In the genomic region with DNA sequence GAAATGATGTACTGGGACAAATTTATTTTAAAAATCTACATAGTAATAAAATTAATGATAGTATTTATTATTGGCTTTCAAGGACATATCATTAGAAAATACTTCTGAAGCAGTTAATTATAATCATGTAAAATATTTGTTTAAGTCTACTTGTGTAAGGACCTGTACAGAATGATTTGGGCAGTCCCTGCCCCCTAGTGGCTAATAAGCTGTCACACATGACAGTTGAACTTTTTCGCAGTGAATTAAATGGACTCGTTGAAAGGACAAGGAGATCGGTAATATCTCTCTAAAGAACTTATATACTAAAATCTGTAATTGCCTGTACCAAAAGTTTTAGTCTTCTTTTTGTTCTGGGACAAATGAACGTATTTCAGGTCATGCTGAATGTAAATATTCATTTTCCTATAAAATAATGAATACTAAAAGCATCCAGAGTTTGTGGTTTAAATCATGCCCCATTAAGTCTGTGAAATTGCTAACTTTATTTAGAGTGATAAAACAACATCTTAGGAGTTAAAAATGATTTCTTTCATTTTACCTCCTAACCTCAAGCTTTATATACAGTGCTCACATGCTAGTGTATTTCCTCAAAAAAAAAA, we compare ENCODE assay signal across 8 cellular contexts. TPM values are rescaled to one million over a fixed set of nuclear protein-coding genes. Genes with fewer than 3 reads are reported as not detected.
DNase-seq lines count a peak whose midpoint lies in the region; ATAC-seq and TF ChIP-seq lines count a peak whose summit lies in the region.

No MANE protein-coding gene starts in this region.

- peak overlapping the region in 6 of 7 donors; percentile 71 to 90 (median 86) for H3K27ac Mint-ChIP-seq in CD14-positive monocyte
- H3K27ac Mint-ChIP-seq in natural killer cell, result peak overlapping the region; percentile 45 to 83

- H3K9me3 Mint-ChIP-seq in CD14-positive monocyte, result no peaks in the 10 kb centered on the region
- H3K9me3 Mint-ChIP-seq in natural killer cell, result no peaks in the 10 kb centered on the region

- no peaks in the 10 kb centered on the region for H3K27me3 Mint-ChIP-seq in CD14-positive monocyte (ENCODE audit: low read depth in 3 of 3)
- H3K27me3 Mint-ChIP-seq in natural killer cell (ENCODE audit: low read depth in 2 of 2), result no peaks in the 10 kb centered on the region

- intact Hi-C loops in CD14-positive monocyte (cut with micrococcal nuclease), result no loop called here
- intact Hi-C loops in natural killer cell (cut with micrococcal nuclease), result loop anchor here (5.0 to 10.0 kb wide), 3 partner anchors 520 to 892 kb away; partner anchors contain the start of gene SRD5A3
- intact Hi-C loops in posterior cingulate gyrus (cut with DNase I), result no loop called here

- peaks cover 64 to 70% of the 10 kb centered on the region in 2 donors for H3K36me3 Mint-ChIP-seq in CD14-positive monocyte
- peaks cover 25% of the 10 kb centered on the region for H3K36me3 Mint-ChIP-seq in natural killer cell

- H3K4me1 Mint-ChIP-seq in CD14-positive monocyte, result peaks cover 22% of the 10 kb centered on the region
- H3K4me1 Mint-ChIP-seq in natural killer cell, result peaks cover 10 to 11% of the 10 kb centered on the region in 2 donors

- ATAC-seq in GM18498 (IDR thresholded peaks at IDR 0.05; ENCODE audit: unreplicated experiment) (peak; percentile 85), HG02798 (IDR thresholded peaks at IDR 0.05; ENCODE audit: poor library complexity, unreplicated experiment) (peak; percentile 86), SK-N-SH treated with all-trans-retinoic acid at 6 μM for 48 hours (peak; percentile 94), natural killer cell (peak; percentile 87 to 93 (median 88))

- TF ChIP-seq CTCF in CD14-positive monocyte (IDR thresholded peaks at IDR 0.05), result peak; percentile 95
- peak; percentile 88 for TF ChIP-seq CTCF in epithelial cell of proximal tubule (conservative IDR thresholded peaks at IDR 0.05; ENCODE audit: low read depth, low read length)
- peak; percentile 91 for TF ChIP-seq CTCF in natural killer cell (IDR thresholded peaks at IDR 0.05)

- no peak for DNase-seq in CD14-positive monocyte (ENCODE audit: low spot score)
- peak; percentile 0 for DNase-seq in NCI-H1105 (lab: John Stamatoyannopoulos, UW)
- no peak for DNase-seq in epithelial cell of proximal tubule (ENCODE audit: low read depth)
- no peak for DNase-seq in natural killer cell
- no peak for DNase-seq in posterior cingulate gyrus

- no peak overlapping the region for H3K4me3 ChIP-seq in epithelial cell of proximal tubule (ENCODE audit: low read depth, low read length)

- no peak overlapping the region for H3K4me3 Mint-ChIP-seq in CD14-positive monocyte
- H3K4me3 Mint-ChIP-seq in natural killer cell, result no peak overlapping the region

TF ChIP-seq in SK-N-SH treated with all-trans-retinoic acid at 6 μM for 48 hours, 23 proteins besides CTCF, POLR2A, EP300 and RAD21 (continues in another document):
- TF ChIP-seq CSDC2 (CRISPR knock-in tag; IDR thresholded peaks at IDR 0.05) (no peak), ZNF70 (CRISPR knock-in tag; IDR thresholded peaks at IDR 0.05) (no peak), ARNTL (CRISPR knock-in tag; IDR thresholded peaks at IDR 0.05; ENCODE audit: borderline replicate concordance, low read depth) (no peak), BACH2 (CRISPR knock-in tag; IDR thresholded peaks at IDR 0.05; ENCODE audit: borderline replicate concordance) (no peak), ZFP30 (CRISPR knock-in tag; IDR thresholded peaks at IDR 0.05) (no peak), ESRRG (CRISPR knock-in tag; IDR thresholded peaks at IDR 0.05) (no peak), ZC3H10 (CRISPR knock-in tag; IDR thresholded peaks at IDR 0.05) (no peak), CREB5 (CRISPR knock-in tag; IDR thresholded peaks at IDR 0.05; ENCODE audit: low read depth) (no peak), TSHZ2 (CRISPR knock-in tag; IDR thresholded peaks at IDR 0.05) (no peak), ZNF565 (CRISPR knock-in tag; conservative IDR thresholded peaks at IDR 0.05; ENCODE audit: low read depth) (no peak), OSR1 (CRISPR knock-in tag; IDR thresholded peaks at IDR 0.05) (no peak), SNAI2 (CRISPR knock-in tag; IDR thresholded peaks at IDR 0.05) (no peak), RARB (CRISPR knock-in tag; IDR thresholded peaks at IDR 0.05) (no peak), ZFP3 (CRISPR knock-in tag; IDR thresholded peaks at IDR 0.05) (no peak), TCF4 (CRISPR knock-in tag; IDR thresholded peaks at IDR 0.05; ENCODE audit: borderline replicate concordance) (no peak), TOX (CRISPR knock-in tag; IDR thresholded peaks at IDR 0.05; ENCODE audit: borderline replicate concordance) (no peak), PPARA (CRISPR knock-in tag; IDR thresholded peaks at IDR 0.05; ENCODE audit: borderline replicate concordance) (no peak)
- TF ChIP-seq, protein P1, sequence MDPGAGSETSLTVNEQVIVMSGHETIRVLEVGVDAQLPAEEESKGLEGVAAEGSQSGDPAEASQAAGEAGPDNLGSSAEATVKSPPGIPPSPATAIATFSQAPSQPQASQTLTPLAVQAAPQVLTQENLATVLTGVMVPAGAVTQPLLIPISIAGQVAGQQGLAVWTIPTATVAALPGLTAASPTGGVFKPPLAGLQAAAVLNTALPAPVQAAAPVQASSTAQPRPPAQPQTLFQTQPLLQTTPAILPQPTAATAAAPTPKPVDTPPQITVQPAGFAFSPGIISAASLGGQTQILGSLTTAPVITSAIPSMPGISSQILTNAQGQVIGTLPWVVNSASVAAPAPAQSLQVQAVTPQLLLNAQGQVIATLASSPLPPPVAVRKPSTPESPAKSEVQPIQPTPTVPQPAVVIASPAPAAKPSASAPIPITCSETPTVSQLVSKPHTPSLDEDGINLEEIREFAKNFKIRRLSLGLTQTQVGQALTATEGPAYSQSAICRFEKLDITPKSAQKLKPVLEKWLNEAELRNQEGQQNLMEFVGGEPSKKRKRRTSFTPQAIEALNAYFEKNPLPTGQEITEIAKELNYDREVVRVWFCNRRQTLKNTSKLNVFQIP (CRISPR knock-in tag; IDR thresholded peaks at IDR 0.05; ENCODE audit: borderline replicate concordance, low read depth), result no peak
- TF ChIP-seq, protein P2, sequence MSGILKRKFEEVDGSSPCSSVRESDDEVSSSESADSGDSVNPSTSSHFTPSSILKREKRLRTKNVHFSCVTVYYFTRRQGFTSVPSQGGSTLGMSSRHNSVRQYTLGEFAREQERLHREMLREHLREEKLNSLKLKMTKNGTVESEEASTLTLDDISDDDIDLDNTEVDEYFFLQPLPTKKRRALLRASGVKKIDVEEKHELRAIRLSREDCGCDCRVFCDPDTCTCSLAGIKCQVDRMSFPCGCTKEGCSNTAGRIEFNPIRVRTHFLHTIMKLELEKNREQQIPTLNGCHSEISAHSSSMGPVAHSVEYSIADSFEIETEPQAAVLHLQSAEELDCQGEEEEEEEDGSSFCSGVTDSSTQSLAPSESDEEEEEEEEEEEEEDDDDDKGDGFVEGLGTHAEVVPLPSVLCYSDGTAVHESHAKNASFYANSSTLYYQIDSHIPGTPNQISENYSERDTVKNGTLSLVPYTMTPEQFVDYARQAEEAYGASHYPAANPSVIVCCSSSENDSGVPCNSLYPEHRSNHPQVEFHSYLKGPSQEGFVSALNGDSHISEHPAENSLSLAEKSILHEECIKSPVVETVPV (CRISPR knock-in tag; IDR thresholded peaks at IDR 0.05), result no peak

RNA-seq across cellular contexts. Expression of gene EXOC1, which starts 13.6 kb away (rescaled TPM):
- polyA plus RNA-seq in CD14-positive monocyte, result 10 to 100 TPM; 13.7 to 21.2 TPM
- total RNA-seq in epithelial cell of proximal tubule (16.8 and 19.2 TPM in 2 replicates), natural killer cell (10 to 100 TPM; 16.3 to 25.8 (median 20.9) TPM)

RNA-seq across cellular contexts. Expression of gene EXOC1L, which starts 47.5 kb away (rescaled TPM):
- not detected for polyA plus RNA-seq in CD14-positive monocyte
- total RNA-seq in epithelial cell of proximal tubule, result not detected in 2 replicates
- not detected for total RNA-seq in natural killer cell
